ENCODE assay signal across 34 cellular contexts in genomic region chr6:23510778-23511510, GRCh38.
"Had no signal": no experiment of that assay in that cellular context is flagged by ENCODE, and none has a peak within 500 bp of the region (broad histone marks: within the 10 kb centered on the region; RNA-seq: fewer than 3 reads in every experiment).

No MANE protein-coding gene starts in this region.

- H3K27me3 ChIP-seq: gastroesophageal sphincter, hepatocyte, ovary, sigmoid colon, upper lobe of left lung, vagina had no signal

- H3K79me2 ChIP-seq: hepatocyte had no signal

- H3K4me3 ChIP-seq: gastroesophageal sphincter, hepatocyte, ovary, prostate gland, sigmoid colon, upper lobe of left lung, vagina had no signal

- H3K27ac ChIP-seq: gastroesophageal sphincter, hepatocyte, ovary, prostate gland, sigmoid colon, upper lobe of left lung, vagina had no signal

- H3K4me1 Mint-ChIP-seq: activated CD4-positive, alpha-beta memory T cell treated with anti-CD3 and anti-CD28 coated beads, Interleukin-2, amount 10 ng/mL, durations not matched to agents 7 days and 5 days; activated CD4-positive, alpha-beta T cell treated with anti-CD3 and anti-CD28 coated beads, Interleukin-2, amount 10 ng/mL, durations not matched to agents 24 days and 14 days; activated T-helper 17 cell treated with anti-CD3 and anti-CD28 coated beads, Interleukin-2, amount 50 U/mL, for 72 hours; immature natural killer cell; naive B cell; nephron progenitor cell; stimulated activated memory B cell treated with anti-CD40 and anti-IgM and Interleukin-4, amounts not matched to agents 10 μg/mL and 1 μg/mL and 100 μg/mL, for 72 hours; stimulated activated naive CD8-positive, alpha-beta T cell treated with anti-CD3 and anti-CD28 coated beads, Interleukin-15, amount 100 ng/mL, for 72 hours had no signal

- H3K9me3 ChIP-seq: gastroesophageal sphincter, ovary, prostate gland, sigmoid colon, upper lobe of left lung, vagina had no signal

- FAIRE-seq: kidney, small intestine had no signal

- H3K36me3 Mint-ChIP-seq: immature natural killer cell; mesothelial cell of epicardium; naive B cell; stimulated activated memory B cell treated with anti-CD40 and anti-IgM and Interleukin-4, amounts not matched to agents 10 μg/mL and 1 μg/mL and 100 μg/mL, for 72 hours had no signal

- H2AFZ ChIP-seq: hepatocyte had no signal

- H3K27me3 Mint-ChIP-seq: activated CD4-positive, alpha-beta memory T cell treated with anti-CD3 and anti-CD28 coated beads, Interleukin-2, amount 10 ng/mL, durations not matched to agents 7 days and 5 days; activated CD4-positive, alpha-beta T cell treated with anti-CD3 and anti-CD28 coated beads, Interleukin-2, amount 10 ng/mL, durations not matched to agents 24 days and 14 days; activated T-helper 17 cell treated with anti-CD3 and anti-CD28 coated beads, Interleukin-2, amount 50 U/mL, for 72 hours; effector memory CD8-positive, alpha-beta T cell; naive B cell; stimulated activated memory B cell treated with anti-CD40 and anti-IgM and Interleukin-4, amounts not matched to agents 10 μg/mL and 1 μg/mL and 100 μg/mL, for 72 hours; stimulated activated naive CD8-positive, alpha-beta T cell treated with anti-CD3 and anti-CD28 coated beads, Interleukin-15, amount 100 ng/mL, for 72 hours had no signal

- H3K4me3 Mint-ChIP-seq: activated CD4-positive, alpha-beta memory T cell treated with anti-CD3 and anti-CD28 coated beads, Interleukin-2, amount 10 ng/mL, durations not matched to agents 7 days and 5 days; activated CD4-positive, alpha-beta T cell treated with anti-CD3 and anti-CD28 coated beads, Interleukin-2, amount 10 ng/mL, durations not matched to agents 24 days and 14 days; activated T-cell treated with anti-CD3 and anti-CD28 coated beads, Interleukin-2, amount 50 U/mL, for 4 hours; activated T-helper 17 cell treated with anti-CD3 and anti-CD28 coated beads, Interleukin-2, amount 50 U/mL, for 72 hours; effector memory CD8-positive, alpha-beta T cell; immature natural killer cell; mesothelial cell of epicardium; naive B cell; nephron progenitor cell; stimulated activated memory B cell treated with anti-CD40 and anti-IgM and Interleukin-4, amounts not matched to agents 10 μg/mL and 1 μg/mL and 100 μg/mL, for 72 hours; stimulated activated naive CD8-positive, alpha-beta T cell treated with anti-CD3 and anti-CD28 coated beads, Interleukin-15, amount 100 ng/mL, for 72 hours had no signal

- DNase-seq: activated CD4-positive, alpha-beta memory T cell treated with anti-CD3 and anti-CD28 coated beads, Interleukin-2, amount 10 ng/mL, durations not matched to agents 7 days and 5 days; activated CD4-positive, alpha-beta T cell treated with anti-CD3 and anti-CD28 coated beads, Interleukin-2, amount 10 ng/mL, durations not matched to agents 24 days and 14 days; activated CD8-positive, alpha-beta memory T cell treated with anti-CD3 and anti-CD28 coated beads, Interleukin-2, amount 50 U/mL, for 48 hours; activated gamma-delta T cell treated with Interleukin-2 at 50 U/mL for 16 hours; activated naive CD4-positive, alpha-beta T cell treated with anti-CD3 and anti-CD28 coated beads, Interleukin-2, amount 50 U/mL, for 16 hours; activated T-cell treated with anti-CD3 and anti-CD28 coated beads, Interleukin-2, amount 50 U/mL, for 4 hours; amniotic stem cell; caudate nucleus; cortex of kidney; effector memory CD8-positive, alpha-beta T cell; erythroblast; immature natural killer cell; kidney; left colon; mammary epithelial cell; naive B cell; nephron progenitor cell; ovary; sigmoid colon; small intestine; stimulated activated CD4-positive, alpha-beta T cell treated with anti-CD3 and anti-CD28 coated beads, Interleukin-1b, Interleukin-23, amount 100 ng/mL, for 48 hours; stimulated activated CD4-positive, alpha-beta T cell treated with anti-CD3 and anti-CD28 coated beads, Interleukin-4, amount 100 ng/mL, for 4 hours; stimulated activated CD8-positive, alpha-beta memory T cell treated with anti-CD3 and anti-CD28 coated beads, Interleukin-4, amount 100 ng/mL, for 48 hours; stimulated activated naive CD8-positive, alpha-beta T cell treated with anti-CD3 and anti-CD28 coated beads, Interleukin-15, amount 100 ng/mL, for 72 hours; substantia nigra; upper lobe of left lung had no signal

- H3K4me2 ChIP-seq: hepatocyte had no signal

- H3K4me1 ChIP-seq: gastroesophageal sphincter, prostate gland, sigmoid colon, upper lobe of left lung, vagina had no signal

- H3K9me3 Mint-ChIP-seq: activated CD4-positive, alpha-beta T cell treated with anti-CD3 and anti-CD28 coated beads, Interleukin-2, amount 10 ng/mL, durations not matched to agents 24 days and 14 days; mesothelial cell of epicardium; nephron progenitor cell had no signal

- H3K27ac Mint-ChIP-seq: activated CD4-positive, alpha-beta memory T cell treated with anti-CD3 and anti-CD28 coated beads, Interleukin-2, amount 10 ng/mL, durations not matched to agents 7 days and 5 days; activated CD4-positive, alpha-beta T cell treated with anti-CD3 and anti-CD28 coated beads, Interleukin-2, amount 10 ng/mL, durations not matched to agents 24 days and 14 days; activated T-helper 17 cell treated with anti-CD3 and anti-CD28 coated beads, Interleukin-2, amount 50 U/mL, for 72 hours; effector memory CD8-positive, alpha-beta T cell; immature natural killer cell; mesothelial cell of epicardium; naive B cell; nephron progenitor cell; stimulated activated memory B cell treated with anti-CD40 and anti-IgM and Interleukin-4, amounts not matched to agents 10 μg/mL and 1 μg/mL and 100 μg/mL, for 72 hours; stimulated activated naive CD8-positive, alpha-beta T cell treated with anti-CD3 and anti-CD28 coated beads, Interleukin-15, amount 100 ng/mL, for 72 hours had no signal

- ATAC-seq: activated CD4-positive, CD25-positive, alpha-beta regulatory T cell treated with anti-CD3 and anti-CD28 coated beads, Interleukin-2, amount 50 U/mL, for 24 hours; activated T-cell treated with anti-CD3 and anti-CD28 coated beads, Interleukin-2, amount 50 U/mL, for 4 hours; activated T-helper 17 cell treated with anti-CD3 and anti-CD28 coated beads, Interleukin-2, amount 50 U/mL, for 72 hours; effector memory CD8-positive, alpha-beta T cell; gastroesophageal sphincter; left colon; stimulated activated memory B cell treated with anti-CD40 and anti-IgM and Interleukin-4, amounts not matched to agents 10 μg/mL and 1 μg/mL and 100 μg/mL, for 72 hours; stimulated activated naive CD8-positive, alpha-beta T cell treated with anti-CD3 and anti-CD28 coated beads, Interleukin-15, amount 100 ng/mL, for 72 hours had no signal

- H3K36me3 ChIP-seq: gastroesophageal sphincter, ovary, prostate gland, sigmoid colon, upper lobe of left lung, vagina had no signal
